ENCODE assay signal across 20 cellular contexts in the genomic region with DNA sequence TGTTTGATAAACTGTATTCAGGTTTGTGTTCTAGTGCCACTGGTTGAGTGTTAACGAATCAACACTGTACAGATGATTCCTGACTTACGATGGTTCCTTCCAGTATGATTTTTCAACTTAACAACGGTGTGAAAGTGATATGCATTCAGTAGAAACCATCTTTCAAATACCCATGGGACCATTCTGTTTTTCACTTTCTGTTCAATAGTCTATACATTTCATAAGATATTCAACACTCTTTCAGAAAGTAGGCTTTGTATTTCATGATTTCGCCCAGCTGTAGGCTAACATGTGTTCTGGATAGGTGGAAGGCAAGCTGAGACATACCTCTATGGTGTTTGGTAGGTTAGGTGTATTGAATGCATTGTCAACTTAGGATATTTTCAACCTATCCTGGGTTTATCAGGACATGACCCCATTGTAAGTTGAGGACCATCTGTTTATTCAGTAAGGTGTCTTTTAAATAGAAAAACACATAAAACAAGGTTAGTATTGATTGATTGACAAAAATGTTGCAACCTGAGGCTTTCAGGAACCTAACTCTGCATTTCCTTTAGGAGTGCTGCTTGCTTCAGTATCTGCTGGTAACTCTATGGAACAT. TPM values are rescaled to one million over a fixed set of nuclear protein-coding genes. Genes with fewer than 3 reads are reported as not detected.
DNase-seq lines count a peak whose midpoint lies in the region; FAIRE-seq and TF ChIP-seq lines count a peak whose summit lies in the region.
"Had no signal": no experiment of that assay in that cellular context is flagged by ENCODE, and none has a peak within 500 bp of the region (broad histone marks: within the 10 kb centered on the region; RNA-seq: fewer than 3 reads in every experiment).

No MANE protein-coding gene starts in this region.

- H3K4me3 ChIP-seq in CD8-positive, alpha-beta memory T cell (ENCODE audit: low read length), result no peak overlapping the region
- H3K4me3 ChIP-seq: esophagus muscularis mucosa, GM23248, SJCRH30 had no signal

- CTCF ChIA-PET in CD8-positive, alpha-beta memory T cell (lab: Charles Lee), result interaction anchor here (6.8 kb wide), 1 partner anchor 12 kb away, joined by 52 read pairs; no protein-coding TSS in a partner anchor

- H3K36me3 ChIP-seq in CD8-positive, alpha-beta memory T cell (ENCODE audit: insufficient read depth, low read length), result no peaks in the 10 kb centered on the region
- H3K36me3 ChIP-seq: esophagus muscularis mucosa, SJCRH30 had no signal

- no peak for TF ChIP-seq CTCF in osteocyte (IDR thresholded peaks at IDR 0.05)
- no peak for TF ChIP-seq CTCF in HFFc6 (IDR thresholded peaks at IDR 0.05)

- no peak for DNase-seq in activated T-cell treated with anti-CD3 and anti-CD28 coated beads, Interleukin-2, amount 50 U/mL, for 24 hours
- no peak for DNase-seq in activated T-cell treated with anti-CD3 and anti-CD28 coated beads for 4 hours
- DNase-seq in GM19239 (ENCODE audit: insufficient read length, low spot score), result no peak
- no peak for DNase-seq in activated T-helper 1 cell treated with anti-CD3 and anti-CD28 coated beads, Interleukin-12 subunit alpha, Interleukin-12 subunit beta, Interleukin-2, Interleukin-4 antibody, amounts not matched to agents 30 ng/mL and 10 ng/mL and 1 ng/mL, durations not matched to agents 14 hours and 24 hours and 36 hours (ENCODE audit: low spot score)
- DNase-seq in osteocyte (ENCODE audit: extremely low spot score, unreplicated experiment), result no peak
- DNase-seq in HFFc6, result no peak
- DNase-seq in CD8-positive, alpha-beta memory T cell, result no peak
- no peak for DNase-seq in ureter (ENCODE audit: low spot score)
- DNase-seq: amygdala; DMS79; effector CD8-positive, alpha-beta T cell; GM23248; naive B cell; NCI-H1417 treated with DMSO at 0.1 percent for 48 hours; NCI-H2171; stimulated activated CD4-positive, alpha-beta T cell treated with anti-CD3 and anti-CD28 coated beads, Interleukin-2, amount 100 ng/mL, for 48 hours had no signal

- H3K27ac Mint-ChIP-seq in activated T-cell treated with anti-CD3 and anti-CD28 coated beads, Interleukin-2, amount 50 U/mL, for 24 hours, result peak overlapping the region; percentile 75
- peak overlapping the region; percentile 45 for H3K27ac Mint-ChIP-seq in activated T-helper 1 cell treated with anti-CD3 and anti-CD28 coated beads, Interleukin-12 subunit alpha, Interleukin-12 subunit beta, Interleukin-2, Interleukin-4 antibody, amounts not matched to agents 30 ng/mL and 10 ng/mL and 1 ng/mL, durations not matched to agents 14 hours and 24 hours and 36 hours
- H3K27ac Mint-ChIP-seq in osteocyte (ENCODE audit: unreplicated experiment) (peak overlapping the region; percentile 55), HFFc6 (no peak overlapping the region; the same call in 1 of the 2 replicates)
- H3K27ac Mint-ChIP-seq in CD8-positive, alpha-beta memory T cell, result peak overlapping the region in 1 of 8 donors; percentile 9
- H3K27ac Mint-ChIP-seq: memory B cell had no signal

- H3K36me3 Mint-ChIP-seq in activated T-cell treated with anti-CD3 and anti-CD28 coated beads, Interleukin-2, amount 50 U/mL, for 24 hours (ENCODE audit: low read depth), result peaks cover 40% of the 10 kb centered on the region
- peaks cover 35% of the 10 kb centered on the region for H3K36me3 Mint-ChIP-seq in activated T-helper 1 cell treated with anti-CD3 and anti-CD28 coated beads, Interleukin-12 subunit alpha, Interleukin-12 subunit beta, Interleukin-2, Interleukin-4 antibody, amounts not matched to agents 30 ng/mL and 10 ng/mL and 1 ng/mL, durations not matched to agents 14 hours and 24 hours and 36 hours (ENCODE audit: low read depth)
- H3K36me3 Mint-ChIP-seq in osteocyte (ENCODE audit: unreplicated experiment) (peaks cover 39% of the 10 kb centered on the region), HFFc6 (ENCODE audit: low read depth) (peaks cover 29% of the 10 kb centered on the region)
- peaks cover 0 to 14% (median 5%) of the 10 kb centered on the region in 3 donors for H3K36me3 Mint-ChIP-seq in CD8-positive, alpha-beta memory T cell
- H3K36me3 Mint-ChIP-seq: naive B cell had no signal

- no peaks in the 10 kb centered on the region for H3K9me3 ChIP-seq in CD8-positive, alpha-beta memory T cell (ENCODE audit: low read length)
- H3K9me3 ChIP-seq: esophagus muscularis mucosa, SJCRH30 had no signal

- H3K27me3 ChIP-seq in CD8-positive, alpha-beta memory T cell (ENCODE audit: insufficient read depth, low read length, poor library complexity, severe bottlenecking), result no peaks in the 10 kb centered on the region
- H3K27me3 ChIP-seq: esophagus muscularis mucosa, SJCRH30 had no signal

- no peak overlapping the region for H3K4me3 Mint-ChIP-seq in activated T-cell treated with anti-CD3 and anti-CD28 coated beads, Interleukin-2, amount 50 U/mL, for 24 hours
- H3K4me3 Mint-ChIP-seq in activated T-helper 1 cell treated with anti-CD3 and anti-CD28 coated beads, Interleukin-12 subunit alpha, Interleukin-12 subunit beta, Interleukin-2, Interleukin-4 antibody, amounts not matched to agents 30 ng/mL and 10 ng/mL and 1 ng/mL, durations not matched to agents 14 hours and 24 hours and 36 hours, result no peak overlapping the region
- H3K4me3 Mint-ChIP-seq in osteocyte (ENCODE audit: unreplicated experiment) (no peak overlapping the region), HFFc6 (no peak overlapping the region)
- H3K4me3 Mint-ChIP-seq in CD8-positive, alpha-beta memory T cell, result no peak overlapping the region
- H3K4me3 Mint-ChIP-seq: memory B cell; naive B cell; T-helper 1 cell treated with Interleukin-12 subunit alpha and Interleukin-12 subunit beta and Interleukin-4 antibody, amounts not matched to agents 30 μg/mL and 1 μg/mL, for 36 hours had no signal

- no peaks in the 10 kb centered on the region for H3K27me3 Mint-ChIP-seq in activated T-cell treated with anti-CD3 and anti-CD28 coated beads, Interleukin-2, amount 50 U/mL, for 24 hours
- no peaks in the 10 kb centered on the region for H3K27me3 Mint-ChIP-seq in activated T-helper 1 cell treated with anti-CD3 and anti-CD28 coated beads, Interleukin-12 subunit alpha, Interleukin-12 subunit beta, Interleukin-2, Interleukin-4 antibody, amounts not matched to agents 30 ng/mL and 10 ng/mL and 1 ng/mL, durations not matched to agents 14 hours and 24 hours and 36 hours (ENCODE audit: insufficient read depth)
- H3K27me3 Mint-ChIP-seq in osteocyte (ENCODE audit: unreplicated experiment), result no peaks in the 10 kb centered on the region
- no peaks in the 10 kb centered on the region for H3K27me3 Mint-ChIP-seq in HFFc6 (ENCODE audit: insufficient read depth)
- no peaks in the 10 kb centered on the region for H3K27me3 Mint-ChIP-seq in CD8-positive, alpha-beta memory T cell
- H3K27me3 Mint-ChIP-seq: memory B cell, naive B cell had no signal

- intact Hi-C loops in activated T-helper 1 cell treated with anti-CD3 and anti-CD28 coated beads, Interleukin-12 subunit alpha, Interleukin-12 subunit beta, Interleukin-2, Interleukin-4 antibody, amounts not matched to agents 30 ng/mL and 10 ng/mL and 1 ng/mL, durations not matched to agents 14 hours and 24 hours and 36 hours (cut with micrococcal nuclease), result loop anchor here (2.0 kb wide), 1 partner anchor 23 kb away; no protein-coding TSS in a partner anchor

- H3K4me1 Mint-ChIP-seq in activated T-cell treated with anti-CD3 and anti-CD28 coated beads, Interleukin-2, amount 50 U/mL, for 24 hours (ENCODE audit: low read depth), result peaks cover 57% of the 10 kb centered on the region
- peaks cover 55% of the 10 kb centered on the region for H3K4me1 Mint-ChIP-seq in activated T-helper 1 cell treated with anti-CD3 and anti-CD28 coated beads, Interleukin-12 subunit alpha, Interleukin-12 subunit beta, Interleukin-2, Interleukin-4 antibody, amounts not matched to agents 30 ng/mL and 10 ng/mL and 1 ng/mL, durations not matched to agents 14 hours and 24 hours and 36 hours (ENCODE audit: low read depth)
- H3K4me1 Mint-ChIP-seq in osteocyte (ENCODE audit: unreplicated experiment) (peaks cover 80% of the 10 kb centered on the region), HFFc6 (ENCODE audit: low read depth) (peaks cover 81% of the 10 kb centered on the region)
- peaks cover 46 to 53% (median 47%) of the 10 kb centered on the region in 3 donors for H3K4me1 Mint-ChIP-seq in CD8-positive, alpha-beta memory T cell

- POLR2A ChIA-PET in CD8-positive, alpha-beta memory T cell (lab: Charles Lee), result no interaction called here

- H3K9me3 Mint-ChIP-seq in activated T-cell treated with anti-CD3 and anti-CD28 coated beads, Interleukin-2, amount 50 U/mL, for 24 hours, result no peaks in the 10 kb centered on the region
- H3K9me3 Mint-ChIP-seq in activated T-helper 1 cell treated with anti-CD3 and anti-CD28 coated beads, Interleukin-12 subunit alpha, Interleukin-12 subunit beta, Interleukin-2, Interleukin-4 antibody, amounts not matched to agents 30 ng/mL and 10 ng/mL and 1 ng/mL, durations not matched to agents 14 hours and 24 hours and 36 hours, result peaks cover 2% of the 10 kb centered on the region
- H3K9me3 Mint-ChIP-seq in osteocyte (ENCODE audit: unreplicated experiment) (no peaks in the 10 kb centered on the region), HFFc6 (no peaks in the 10 kb centered on the region)
- H3K9me3 Mint-ChIP-seq in CD8-positive, alpha-beta memory T cell, result no peaks in the 10 kb centered on the region
- H3K9me3 Mint-ChIP-seq: memory B cell; naive B cell; T-helper 1 cell treated with Interleukin-12 subunit alpha and Interleukin-12 subunit beta and Interleukin-4 antibody, amounts not matched to agents 30 μg/mL and 1 μg/mL, for 36 hours had no signal

- H3K4me1 ChIP-seq in CD8-positive, alpha-beta memory T cell (ENCODE audit: insufficient read depth, low read length), result peaks cover 29% of the 10 kb centered on the region

- H3K27ac ChIP-seq in CD8-positive, alpha-beta memory T cell (ENCODE audit: low read depth, low read length), result no peak overlapping the region
- H3K27ac ChIP-seq: esophagus muscularis mucosa, GM23248 had no signal

- FAIRE-seq in GM19239 (lab: Jason Lieb, UNC), result peak; percentile 79

RNA-seq across cellular contexts. Expression of gene SYNJ2, which starts 32.3 kb away (rescaled TPM):
- 29.0 and 31.2 TPM in 2 replicates for total RNA-seq in activated T-helper 1 cell treated with anti-CD3 and anti-CD28 coated beads, Interleukin-12 subunit alpha, Interleukin-12 subunit beta, Interleukin-2, Interleukin-4 antibody, amounts not matched to agents 30 ng/mL and 10 ng/mL and 1 ng/mL, durations not matched to agents 14 hours and 24 hours and 36 hours
- total RNA-seq in osteocyte (94.5 and 95.4 TPM in 2 replicates), ureter (23.6 TPM)
- 10 to 100 TPM; 31.8 to 46.4 (median 41.3) TPM for total RNA-seq in HFFc6 (2021; fragmentation: NEBNext Ultra II Directional; extraction: Animal tissue kit (Norgen Biotek cat#: 25700))
- 10 to 100 TPM; 16.7 to 17.5 TPM for total RNA-seq in CD8-positive, alpha-beta memory T cell
- 8.7 TPM for polyA plus RNA-seq in CD8-positive, alpha-beta memory T cell
